Comparison of ENCODE assay signal across 13 cellular contexts in the genomic region with DNA sequence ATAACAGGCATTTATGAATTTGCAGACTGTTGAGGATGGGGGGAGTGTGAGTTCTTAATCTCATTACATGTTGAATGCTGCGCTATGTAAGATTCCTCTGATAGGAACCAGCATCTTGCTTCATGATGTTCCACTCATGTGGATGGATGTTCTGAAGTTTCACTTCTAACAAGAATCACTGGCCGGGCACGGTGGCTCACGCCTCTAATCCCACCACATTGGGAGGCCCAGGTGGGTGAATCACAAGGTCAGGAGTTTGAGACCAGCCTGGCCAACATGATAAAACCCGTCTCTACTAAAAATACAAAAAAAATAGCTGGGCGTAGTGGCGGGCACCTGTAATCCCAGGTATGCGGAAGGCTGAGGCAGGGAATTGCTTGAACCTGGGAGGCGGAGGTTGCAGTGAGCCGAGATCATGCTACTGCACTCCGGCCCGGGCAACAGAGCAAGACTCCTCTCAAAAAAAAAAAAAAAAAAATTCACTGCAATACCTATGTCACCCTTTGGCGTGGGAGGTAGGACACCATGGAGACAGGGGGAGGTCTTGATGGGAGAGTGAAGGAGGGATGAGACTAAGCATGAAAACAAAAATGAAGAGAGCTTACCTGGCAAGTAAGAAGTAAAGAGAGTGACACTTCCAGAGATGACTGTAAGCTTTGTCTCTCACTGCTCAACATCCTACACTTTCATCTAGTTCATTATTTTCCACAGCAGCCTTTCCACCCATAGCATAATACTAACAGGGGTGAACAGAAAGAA.
"Had no signal": no experiment of that assay in that cellular context is flagged by ENCODE, and none has a peak within 500 bp of the region (broad histone marks: within the 10 kb centered on the region; RNA-seq: fewer than 3 reads in every experiment).

No MANE protein-coding gene starts in this region.

- H3K9me3 Mint-ChIP-seq: activated CD4-positive, alpha-beta T cell treated with anti-CD3 and anti-CD28 coated beads, Interleukin-2, amount 10 ng/mL, durations not matched to agents 7 days and 5 days; central memory CD8-positive, alpha-beta T cell; nephron progenitor cell; T-helper 2 cell treated with Interferon-gamma antibody and Interleukin-4, amounts not matched to agents 5 μg/mL and 100 μg/mL, for 36 hours had no signal

- H3K27me3 Mint-ChIP-seq: brain; central memory CD8-positive, alpha-beta T cell had no signal

- H3K36me3 Mint-ChIP-seq: brain had no signal

- H3K4me3 ChIP-seq: hepatocyte, psoas muscle, spleen had no signal

- DNase-seq: activated CD4-positive, alpha-beta T cell treated with anti-CD3 and anti-CD28 coated beads, Interleukin-2, amount 10 ng/mL, durations not matched to agents 7 days and 5 days; activated effector memory CD4-positive, alpha-beta T cell treated with anti-CD3 and anti-CD28 coated beads, Interleukin-2, amount 50 U/mL, for 16 hours; amniotic stem cell; kidney glomerular epithelial cell; mesendoderm; nephron progenitor cell; psoas muscle; spleen; stimulated activated naive CD4-positive, alpha-beta T cell treated with Interleukin-2 at 50 U/mL for 16 hours had no signal

- ATAC-seq: psoas muscle had no signal

- H3K4me3 Mint-ChIP-seq: activated CD4-positive, alpha-beta T cell treated with anti-CD3 and anti-CD28 coated beads, Interleukin-2, amount 10 ng/mL, durations not matched to agents 7 days and 5 days; brain; central memory CD8-positive, alpha-beta T cell; nephron progenitor cell; T-helper 2 cell treated with Interferon-gamma antibody and Interleukin-4, amounts not matched to agents 5 μg/mL and 100 μg/mL, for 36 hours had no signal

- H3K27ac Mint-ChIP-seq: activated CD4-positive, alpha-beta T cell treated with anti-CD3 and anti-CD28 coated beads, Interleukin-2, amount 10 ng/mL, durations not matched to agents 7 days and 5 days; nephron progenitor cell; T-helper 2 cell treated with Interferon-gamma antibody and Interleukin-4, amounts not matched to agents 5 μg/mL and 100 μg/mL, for 36 hours had no signal
